In genomic region chr19:32652893-32653625, GRCh38 we compare ENCODE assay signal across 12 cellular contexts. TPM values are rescaled to one million over a fixed set of nuclear protein-coding genes. Genes with fewer than 3 reads are reported as not detected.
DNase-seq lines count a peak whose midpoint lies in the region; ATAC-seq and FAIRE-seq lines count a peak whose summit lies in the region.
"Had no signal": no experiment of that assay in that cellular context is flagged by ENCODE, and none has a peak within 500 bp of the region (broad histone marks: within the 10 kb centered on the region; RNA-seq: fewer than 3 reads in every experiment).

No MANE protein-coding gene starts in this region.

- H3K9me3 ChIP-seq in SK-N-MC (ENCODE audit: low read depth, low read length) = no peaks in the 10 kb centered on the region
- H3K9me3 ChIP-seq in trophoblast cell (ENCODE audit: insufficient read depth, low read depth, low read length) = no peaks in the 10 kb centered on the region

- H3K4ac ChIP-seq in trophoblast cell (ENCODE audit: low read depth, low read length) = no peak overlapping the region

- H2AFZ ChIP-seq in trophoblast cell (ENCODE audit: insufficient read depth, low read length, poor library complexity) = no peak overlapping the region

- no peak overlapping the region for H2BK5ac ChIP-seq in trophoblast cell (ENCODE audit: low read depth, low read length, poor library complexity)

- intact Hi-C loops in head of caudate nucleus (cut with DNase I) = no loop called here

- H2AK5ac ChIP-seq in trophoblast cell (ENCODE audit: low read length) = no peak overlapping the region

- H3K36me3 ChIP-seq in SK-N-MC (ENCODE audit: insufficient read depth, low read length) (peaks cover 29% of the 10 kb centered on the region), trophoblast cell (ENCODE audit: control insufficient read depth in 1 of 2, insufficient read depth in 2 of 2, low read length in 2 of 2) (peaks cover 17 to 25% of the 10 kb centered on the region in 2 experiments)

- peak overlapping the region; percentile 78 for H2BK120ac ChIP-seq in trophoblast cell (ENCODE audit: insufficient read depth, low read length, poor library complexity)

- peak overlapping the region; percentile 9 for H4K8ac ChIP-seq in trophoblast cell (ENCODE audit: low read depth, low read length)

- no peak overlapping the region for H3K18ac ChIP-seq in trophoblast cell (ENCODE audit: low read length)

- no peak overlapping the region for H2BK12ac ChIP-seq in trophoblast cell (ENCODE audit: low read length)

- H3K4me1 ChIP-seq in trophoblast cell (ENCODE audit: control insufficient read depth in 1 of 2, insufficient read depth in 2 of 2, low read length in 2 of 2) = peaks cover 0 to 6% of the 10 kb centered on the region in 2 experiments

- WGBS in trophoblast cell (ENCODE audit: extremely low coverage, insufficient coverage, insufficient read length) = no CpG with 5 or more reads among the region's 13 CpGs

- H3K4me3 ChIP-seq in SK-N-MC (no peak overlapping the region), trophoblast cell (ENCODE audit: low read depth, low read length) (no peak overlapping the region)

- no peak overlapping the region for H3K14ac ChIP-seq in trophoblast cell (ENCODE audit: low read length)

- no peaks in the 10 kb centered on the region for H3K27me3 ChIP-seq in trophoblast cell (ENCODE audit: insufficient read depth, low read length)

- H4K91ac ChIP-seq in trophoblast cell (ENCODE audit: low read depth, low read length) = peak overlapping the region; percentile 75

- no peak overlapping the region for H3K23ac ChIP-seq in trophoblast cell (ENCODE audit: low read length)

- H3K9ac ChIP-seq in SK-N-MC (ENCODE audit: insufficient read length) (no peak overlapping the region), trophoblast cell (ENCODE audit: low read length) (no peak overlapping the region)

- no peak for FAIRE-seq in GM19239 (lab: Jason Lieb, UNC)

- no peak overlapping the region for H4K12ac ChIP-seq in trophoblast cell (ENCODE audit: low read depth, low read length)

- DNase-seq in EL (peak; percentile 54), SK-N-MC (ENCODE audit: low read depth, low spot score) (no peak), head of caudate nucleus (peak in 37 of 42 donors; percentile 21 to 77 (median 54)), trophoblast cell (peak; percentile 63 to 65), GM19239 (ENCODE audit: insufficient read length, low spot score) (no peak), T-helper 1 cell (no peak), NCI-H2171 (lab: John Stamatoyannopoulos, UW) (no peak)
- DNase-seq: activated CD8-positive, alpha-beta memory T cell treated with anti-CD3 and anti-CD28 coated beads, Interleukin-2, amount 50 U/mL, for 48 hours; erythroblast; RPMI8226 had no signal

- no peak overlapping the region for H3K4me2 ChIP-seq in trophoblast cell (ENCODE audit: low read length)

- peak overlapping the region; percentile 45 for H3K27ac ChIP-seq in SK-N-MC
- peak overlapping the region; percentile 38 for H3K27ac ChIP-seq in trophoblast cell (ENCODE audit: low read depth, low read length)
- H3K27ac ChIP-seq: HL-60 had no signal

- no peaks in the 10 kb centered on the region for H3K79me1 ChIP-seq in trophoblast cell (ENCODE audit: low read length)

- no peak for ATAC-seq in HG02610 (IDR thresholded peaks at IDR 0.05; ENCODE audit: unreplicated experiment)

- peaks cover 2% of the 10 kb centered on the region for H3K79me2 ChIP-seq in trophoblast cell (ENCODE audit: control insufficient read depth, insufficient read depth, low read length, poor library complexity)

RNA-seq across cellular contexts. Expression of gene ANKRD27, which starts 21.9 kb away (rescaled TPM):
- 13.4 and 13.7 TPM in 2 replicates for polyA plus RNA-seq in trophoblast cell (2013)

RNA-seq across cellular contexts. Expression of gene RGS9BP, which starts 22.6 kb away (rescaled TPM):
- 0.01 TPM in 1 of 2 replicates, not detected in the other for polyA plus RNA-seq in trophoblast cell (2013)

RNA-seq across cellular contexts. Expression of gene NUDT19, which starts 38.6 kb away (rescaled TPM):
- 2.7 TPM in 2 replicates for polyA plus RNA-seq in trophoblast cell (2013)

Comparison
In these comparisons a context has a peak if more than half of its experiments do, and no peak if none do; other contexts are left out.
1. DNase-seq: peak in EL (single experiment), head of caudate nucleus (37 of 42) and trophoblast cell (2 of 2); none in SK-N-MC (single experiment), GM19239 (single experiment), T-helper 1 cell (0 of 5) and NCI-H2171 (single experiment).